14 cellular contexts compared by ENCODE assay signal in the genomic region with DNA sequence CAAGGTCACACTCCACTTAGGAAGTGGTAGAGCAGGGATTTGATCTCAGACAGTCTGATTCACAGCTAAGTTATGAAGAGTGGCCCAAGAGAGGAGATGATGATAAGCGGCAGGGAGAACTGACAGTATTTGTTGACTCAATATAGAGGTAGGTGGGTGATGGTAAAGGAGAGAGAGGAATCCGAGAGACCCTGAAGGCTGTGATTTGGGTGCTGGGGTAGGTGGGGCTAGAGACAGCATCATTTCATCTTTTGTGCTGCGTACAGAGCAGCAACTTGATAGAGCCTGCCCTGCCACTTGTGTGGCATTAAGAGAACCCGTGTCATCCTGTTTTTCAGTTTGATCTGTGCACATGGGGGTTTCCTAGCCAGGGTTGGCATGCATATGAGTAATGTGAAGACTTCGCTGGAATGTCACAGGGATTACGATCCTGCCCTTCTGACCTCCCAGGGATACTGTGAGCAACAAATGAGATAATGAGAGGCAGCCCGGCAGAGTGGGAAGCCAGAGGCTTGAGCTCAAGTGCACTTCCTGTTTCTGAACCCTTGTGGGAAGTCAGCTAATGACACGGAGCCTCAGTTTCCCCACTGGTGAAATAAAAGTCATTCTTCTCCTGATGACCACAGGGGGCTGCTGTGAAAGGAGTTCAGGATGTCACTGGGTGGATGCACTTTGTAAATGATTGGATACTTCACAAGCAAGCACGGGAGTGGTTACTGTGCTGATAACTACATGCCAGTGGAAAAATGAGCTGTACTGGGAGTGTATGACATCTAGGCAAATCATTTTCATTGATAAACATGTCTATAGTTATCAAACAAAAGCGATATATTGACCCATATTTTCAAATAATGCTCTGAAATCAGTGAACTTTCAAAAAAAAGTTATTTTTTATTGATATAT. TPM values are rescaled to one million over a fixed set of nuclear protein-coding genes. Genes with fewer than 3 reads are reported as not detected.
DNase-seq lines count a peak whose midpoint lies in the region; ATAC-seq, FAIRE-seq and TF ChIP-seq lines count a peak whose summit lies in the region.
"Had no signal": no experiment of that assay in that cellular context is flagged by ENCODE, and none has a peak within 500 bp of the region (broad histone marks: within the 10 kb centered on the region; RNA-seq: fewer than 3 reads in every experiment).

No MANE protein-coding gene starts in this region.

- no peak for ATAC-seq in GM21737 (IDR thresholded peaks at IDR 0.05; ENCODE audit: unreplicated experiment)

- FAIRE-seq in H1 (lab: Jason Lieb, UNC) (no peak), small intestine (lab: Jason Lieb, UNC) (no peak)

- H3K4me3 ChIP-seq in H1 (ENCODE audit: extremely low read depth in 1 of 4, insufficient read depth in 2 of 4, low read depth in 3 of 4, low read length in 4 of 4) (no peak overlapping the region), small intestine (ENCODE audit: low read depth in 1 of 2, low read length in 2 of 2) (no peak overlapping the region)

- BruUV-seq in Calu3 (replicated peaks; lab: Mats Ljungman, UMichigan), result no TSS peak

- H2BK5ac ChIP-seq in H1 (ENCODE audit: low read depth, low read length), result no peak overlapping the region

- H3K4me1 Mint-ChIP-seq in Calu3 (ENCODE audit: low read depth, unreplicated experiment) (peaks cover 18% of the 10 kb centered on the region), nephron progenitor cell (peaks cover 30% of the 10 kb centered on the region)
- H3K4me1 Mint-ChIP-seq in activated naive CD4-positive, alpha-beta T cell treated with anti-CD3 and anti-CD28 coated beads for 36 hours (ENCODE audit: low read depth), result no peaks in the 10 kb centered on the region

- WGBS in H1 (ENCODE audit: extremely low coverage in 1 of 2, insufficient coverage in 1 of 2, insufficient read length in 1 of 2, insufficient replicate concordance in 2 of 2, low coverage in 1 of 2, low lambda C conversion rate in 2 of 2, missing lambda C conversion rate in 1 of 2), 2 experiments, result 81% methylated on average over 10 of the region's 10 CpGs; no CpG with 5 or more reads in 1 of the 2 experiments
- 23 to 54% (median 40%) methylated on average over 10 of the region's 10 CpGs for WGBS in small intestine, 3 donors

- 0 out of 2 replicates have a peak overlapping the region, but pooled peaks have one; percentile 27 for H2AFZ ChIP-seq in H1 (ENCODE audit: low read length)

- no peaks in the 10 kb centered on the region for H3K27me3 ChIP-seq in H1 (replicated peaks in 1 of 4; ENCODE audit: control insufficient read depth in 3 of 4, extremely low read depth in 1 of 4, insufficient read depth in 3 of 4, low read length in 3 of 4)
- H3K27me3 ChIP-seq in small intestine (ENCODE audit: control insufficient read depth in 2 of 2, insufficient read depth in 2 of 2, low read length in 2 of 2), result no peaks in the 10 kb centered on the region

- intact Hi-C loops in Calu3 (cut with micrococcal nuclease; ENCODE audit: unreplicated experiment), result no loop called here
- intact Hi-C loops in activated naive CD4-positive, alpha-beta T cell treated with anti-CD3 and anti-CD28 coated beads for 36 hours (cut with micrococcal nuclease), result no loop called here

- no peak overlapping the region for H3K18ac ChIP-seq in H1 (ENCODE audit: extremely low read depth, low read length)

- H3K9me3 ChIP-seq in H1 (ENCODE audit: insufficient read depth in 2 of 2, low read depth in 1 of 2, low read length in 1 of 2) (no peaks in the 10 kb centered on the region), small intestine (ENCODE audit: control insufficient read depth, low read depth) (no peaks in the 10 kb centered on the region)

- H3K9ac ChIP-seq in H1 (replicated peaks in 1 of 4; ENCODE audit: extremely low read depth in 1 of 4, low read depth in 3 of 4, low read length in 3 of 4), result no peak overlapping the region

- no peak overlapping the region for H2AK5ac ChIP-seq in H1 (ENCODE audit: low read depth, low read length)

- no peak overlapping the region for H3K4me3 Mint-ChIP-seq in Calu3 (ENCODE audit: low read depth, unreplicated experiment)
- H3K4me3 Mint-ChIP-seq in nephron progenitor cell, result no peak overlapping the region
- H3K4me3 Mint-ChIP-seq in activated naive CD4-positive, alpha-beta T cell treated with anti-CD3 and anti-CD28 coated beads for 36 hours, result no peak overlapping the region
- H3K4me3 Mint-ChIP-seq: activated CD4-positive, alpha-beta memory T cell treated with anti-CD3 and anti-CD28 coated beads for 36 hours; activated naive CD8-positive, alpha-beta T cell; nephron had no signal

- no peak overlapping the region for H3K4me2 ChIP-seq in H1 (ENCODE audit: insufficient read depth in 1 of 2, low read depth in 2 of 2, low read length in 2 of 2)

- POLR2A ChIA-PET in H1 (lab: Charles Lee; ENCODE audit: partially characterized antibody), result no interaction called here

- H3K27me3 Mint-ChIP-seq in Calu3 (ENCODE audit: unreplicated experiment), result no peaks in the 10 kb centered on the region
- H3K27me3 Mint-ChIP-seq in nephron progenitor cell (ENCODE audit: low read depth, poor library complexity), result peaks cover 3% of the 10 kb centered on the region
- H3K27me3 Mint-ChIP-seq in activated naive CD4-positive, alpha-beta T cell treated with anti-CD3 and anti-CD28 coated beads for 36 hours (ENCODE audit: low read depth), result peaks cover 13% of the 10 kb centered on the region

- H3K27ac ChIP-seq in H1 (ENCODE audit: low read depth, low read length), result no peak overlapping the region
- no peak overlapping the region for H3K27ac ChIP-seq in small intestine (ENCODE audit: low read depth in 1 of 2, low read length in 1 of 2)

- no peak overlapping the region for H2BK120ac ChIP-seq in H1 (replicated peaks; ENCODE audit: low read depth, low read length)

- H3K36me3 ChIP-seq in H1 (ENCODE audit: control insufficient read depth in 2 of 4, insufficient read depth in 4 of 4, low read length in 3 of 4) (no peaks in the 10 kb centered on the region), small intestine (ENCODE audit: control insufficient read depth in 2 of 2, insufficient read depth in 2 of 2, low read length in 2 of 2) (no peaks in the 10 kb centered on the region)

- H3K4me1 ChIP-seq in H1 (replicated peaks in 1 of 4; ENCODE audit: control insufficient read depth in 3 of 4, insufficient read depth in 4 of 4, low read length in 3 of 4) (peaks cover 0 to 3% (median 0%) of the 10 kb centered on the region in 4 experiments; a peak in 3 of 7 replicates), small intestine (ENCODE audit: control insufficient read depth in 2 of 2, insufficient read depth in 1 of 2, low read depth in 1 of 2, low read length in 1 of 2) (no peaks in the 10 kb centered on the region)

- H3K79me2 ChIP-seq in H1 (ENCODE audit: control insufficient read depth in 1 of 2, insufficient read depth in 2 of 2, low read length in 2 of 2), result no peaks in the 10 kb centered on the region

- no peak overlapping the region for H4K5ac ChIP-seq in H1 (ENCODE audit: insufficient read length, low read depth, low read length)

- H3K14ac ChIP-seq in H1 (ENCODE audit: insufficient read length), result no peak overlapping the region

- TF ChIP-seq POLR2A in H1 (IDR thresholded peaks at IDR 0.05; ENCODE audit: control extremely low read depth in 1 of 2, low read depth in 2 of 2, low read length in 2 of 2), result no peak

- no peak overlapping the region for H2BK12ac ChIP-seq in H1 (ENCODE audit: low read depth, low read length)

- no peak overlapping the region for H4K8ac ChIP-seq in H1 (ENCODE audit: extremely low read depth, insufficient read depth, low read length)

- H3K79me1 ChIP-seq in H1 (ENCODE audit: low read depth, low read length), result no peaks in the 10 kb centered on the region

- H4K20me1 ChIP-seq in H1 (replicated peaks in 1 of 2; ENCODE audit: control insufficient read depth in 1 of 2, insufficient read depth in 2 of 2, low read length in 2 of 2), result no peaks in the 10 kb centered on the region

- H3K36me3 Mint-ChIP-seq in Calu3 (ENCODE audit: insufficient read depth, unreplicated experiment) (no peaks in the 10 kb centered on the region), nephron progenitor cell (ENCODE audit: low read depth) (no peaks in the 10 kb centered on the region)
- no peaks in the 10 kb centered on the region for H3K36me3 Mint-ChIP-seq in activated naive CD4-positive, alpha-beta T cell treated with anti-CD3 and anti-CD28 coated beads for 36 hours (ENCODE audit: low read depth)
- H3K36me3 Mint-ChIP-seq: activated CD4-positive, alpha-beta memory T cell treated with anti-CD3 and anti-CD28 coated beads for 36 hours; activated naive CD8-positive, alpha-beta T cell had no signal

- no peak overlapping the region for H3K56ac ChIP-seq in H1 (replicated peaks; ENCODE audit: insufficient read length, low read depth, low read length)

- TF ChIP-seq CTCF in Calu3 (IDR thresholded peaks at IDR 0.05; ENCODE audit: unreplicated experiment), result no peak
- no peak for TF ChIP-seq CTCF in H1 (IDR thresholded peaks at IDR 0.05; ENCODE audit: control extremely low read depth in 1 of 3, insufficient read depth in 1 of 3, low read depth in 1 of 3, low read length in 3 of 3)
- no peak for TF ChIP-seq CTCF in nephron progenitor cell (IDR thresholded peaks at IDR 0.05)

- H3K27ac Mint-ChIP-seq in Calu3 (ENCODE audit: unreplicated experiment) (peak overlapping the region; percentile 17), nephron progenitor cell (peak overlapping the region; percentile 37)
- H3K27ac Mint-ChIP-seq in activated naive CD4-positive, alpha-beta T cell treated with anti-CD3 and anti-CD28 coated beads for 36 hours, result no peak overlapping the region
- H3K27ac Mint-ChIP-seq: activated CD4-positive, alpha-beta memory T cell treated with anti-CD3 and anti-CD28 coated beads for 36 hours; activated naive CD8-positive, alpha-beta T cell had no signal

- no peak for TF ChIP-seq EP300 in H1 (IDR thresholded peaks at IDR 0.05; ENCODE audit: borderline replicate concordance in 1 of 2, low read depth in 2 of 2, low read length in 2 of 2)

- no peaks in the 10 kb centered on the region for H3K9me3 Mint-ChIP-seq in Calu3 (ENCODE audit: low read depth, unreplicated experiment)
- no peaks in the 10 kb centered on the region for H3K9me3 Mint-ChIP-seq in nephron progenitor cell
- no peaks in the 10 kb centered on the region for H3K9me3 Mint-ChIP-seq in activated naive CD4-positive, alpha-beta T cell treated with anti-CD3 and anti-CD28 coated beads for 36 hours
- H3K9me3 Mint-ChIP-seq: activated CD4-positive, alpha-beta memory T cell treated with anti-CD3 and anti-CD28 coated beads for 36 hours; nephron had no signal

- H2BK20ac ChIP-seq in H1 (ENCODE audit: low read length), result no peak overlapping the region

- no peak overlapping the region for H2BK15ac ChIP-seq in H1 (ENCODE audit: low read length)

- no peak overlapping the region for H3K23ac ChIP-seq in H1 (ENCODE audit: insufficient read length)

- peak overlapping the region; percentile 10 for H3K4ac ChIP-seq in H1 (replicated peaks; ENCODE audit: insufficient read length, low read depth, low read length)

- DNase-seq in Calu3 (peak; percentile 30), NCI-H226 (peak; percentile 86), H1 (ENCODE audit: low read depth in 1 of 2, low spot score in 2 of 2) (no peak), nephron progenitor cell (peak; percentile 12), MV-4-11 (lab: John Stamatoyannopoulos, UW) (no peak), small intestine (no peak)
- no peak for DNase-seq in activated naive CD4-positive, alpha-beta T cell treated with anti-CD3 and anti-CD28 coated beads for 36 hours
- DNase-seq: activated CD4-positive, alpha-beta memory T cell treated with anti-CD3 and anti-CD28 coated beads for 36 hours; DMS79 treated with DMSO at 0.1 percent for 48 hours; effector memory CD4-positive, alpha-beta T cell; stimulated activated CD4-positive, alpha-beta T cell treated with anti-CD3 and anti-CD28 coated beads, Interleukin-1b, Interleukin-23, amount 100 ng/mL, for 48 hours had no signal

- no peak for TF ChIP-seq RAD21 in H1 (IDR thresholded peaks at IDR 0.05 in 1 of 2, conservative IDR thresholded peaks at IDR 0.05 in 1 of 2; ENCODE audit: low read depth in 2 of 2, low read length in 2 of 2)

- H4K91ac ChIP-seq in H1 (replicated peaks; ENCODE audit: insufficient read length, low read length), result no peak overlapping the region

- peaks cover 6% of the 10 kb centered on the region; the same call in 1 of the 2 replicates for H3K23me2 ChIP-seq in H1 (ENCODE audit: low read depth, low read length)

- CTCF ChIA-PET in Calu3 (lab: Charles Lee), result no interaction called here
- CTCF ChIA-PET in H1 (lab: Charles Lee; ENCODE audit: partially characterized antibody), result interaction anchor here (0.7 to 1.2 kb wide), 3 partner anchors 13 to 272 kb away, joined by 3 to 4 read pairs (median 3); no protein-coding TSS in a partner anchor
- CTCF ChIA-PET in activated naive CD4-positive, alpha-beta T cell treated with anti-CD3 and anti-CD28 coated beads for 36 hours (lab: Charles Lee), result no interaction called here

RNA-seq across cellular contexts. Expression of gene IGF1, which starts 59.5 kb away (rescaled TPM):
- total RNA-seq in Calu3 (2022), result not detected in 2 replicates
- not detected in 2 replicates for total RNA-seq in H1 (2021; fragmentation: NEBNext Ultra II Directional; extraction: Animal tissue kit (Norgen Biotek cat#: 25700))
- polyA plus RNA-seq in H1 (2011; rRNA removed), result not detected in 2 replicates
- polyA plus RNA-seq in H1 (2011; cell fraction: cytosol; rRNA removed), result not detected
- polyA plus RNA-seq in H1 (2011; cell fraction: nucleus; rRNA removed), result not detected
- 0.22 TPM in 1 of 4 replicates, not detected in the others for polyA plus RNA-seq in H1 (2012, experiment 1 of 2)
- polyA plus RNA-seq in H1 (2012, experiment 2 of 2), result not detected
- polyA plus RNA-seq in H1 (2013, experiment 1 of 2), result 0.02 TPM
- not detected for polyA plus RNA-seq in H1 (2013, experiment 2 of 2)
- polyA minus RNA-seq in H1 (2011; rRNA and poly(A)+ RNA removed), result not detected in 2 replicates
- polyA minus RNA-seq in H1 (2011; cell fraction: cytosol; rRNA and poly(A)+ RNA removed), result not detected
- polyA minus RNA-seq in H1 (2011; cell fraction: nucleus; rRNA and poly(A)+ RNA removed), result not detected
- 1 to 10 TPM in 2 of 3 donors, not detected in 1; 8.0 to 10.0 TPM for polyA plus RNA-seq in small intestine
- not detected for total RNA-seq in activated naive CD4-positive, alpha-beta T cell treated with anti-CD3 and anti-CD28 coated beads for 36 hours
- total RNA-seq: activated CD4-positive, alpha-beta memory T cell treated with anti-CD3 and anti-CD28 coated beads for 36 hours had no signal

Comparison
In these comparisons a context has a peak if more than half of its experiments do, and no peak if none do; other contexts are left out.
1. DNase-seq: peak in Calu3 (single experiment), NCI-H226 (single experiment) and nephron progenitor cell (single experiment); none in H1 (0 of 2), MV-4-11 (single experiment), small intestine (single experiment) and activated naive CD4-positive, alpha-beta T cell treated with anti-CD3 and anti-CD28 coated beads for 36 hours (single experiment).